9 cellular contexts compared by ENCODE assay signal in the genomic region with DNA sequence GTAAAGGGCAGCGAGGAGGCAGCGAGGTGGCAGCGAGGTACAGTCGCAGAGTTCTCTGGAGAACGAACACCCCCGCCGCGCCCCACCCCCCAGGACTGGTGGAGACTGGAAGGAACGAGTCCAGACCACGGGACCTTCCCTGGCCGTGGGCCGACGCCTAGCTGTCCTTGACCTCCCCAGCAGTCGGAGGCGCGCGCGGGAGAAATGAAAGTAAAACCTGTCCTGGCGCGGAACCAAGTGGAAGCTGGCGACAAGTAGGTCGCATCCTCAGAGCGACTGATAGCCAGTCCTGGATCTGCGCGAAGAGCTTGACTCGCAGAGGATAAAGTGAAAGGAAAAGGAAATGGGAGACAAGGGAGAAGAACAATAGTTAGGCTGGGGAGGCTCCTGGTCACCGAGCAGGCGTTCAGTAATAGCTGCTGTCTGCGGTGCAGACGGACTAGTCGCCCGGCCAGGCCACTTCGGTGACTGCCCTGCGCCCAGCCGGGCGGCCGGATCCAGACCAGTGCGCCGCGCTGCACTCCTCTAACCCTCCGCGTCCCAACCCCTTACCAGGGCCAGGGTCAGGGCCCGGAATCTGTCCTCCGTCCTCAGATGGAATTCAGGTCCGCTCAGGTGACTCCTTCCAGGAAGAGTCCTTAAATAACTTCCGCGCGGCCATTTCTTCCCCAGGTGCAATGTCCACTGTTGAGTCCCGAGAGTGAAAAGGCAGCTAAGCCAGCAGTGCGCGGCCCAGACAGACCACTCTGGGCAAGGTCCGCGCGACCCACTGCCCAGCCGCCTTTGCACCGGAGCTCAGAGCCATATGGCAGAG. TPM values are rescaled to one million over a fixed set of nuclear protein-coding genes. Genes with fewer than 3 reads are reported as not detected.
DNase-seq lines count a peak whose midpoint lies in the region; ATAC-seq and TF ChIP-seq lines count a peak whose summit lies in the region.
"Had no signal": no experiment of that assay in that cellular context is flagged by ENCODE, and none has a peak within 500 bp of the region (broad histone marks: within the 10 kb centered on the region; RNA-seq: fewer than 3 reads in every experiment).

No MANE protein-coding gene starts in this region.

- no peak overlapping the region for H4K8ac ChIP-seq in neuronal stem cell (ENCODE audit: low read depth, low read length)

- peak overlapping the region; percentile 84 for H3K18ac ChIP-seq in neuronal stem cell (ENCODE audit: low read length)

- peak overlapping the region; percentile 97 for H2AFZ ChIP-seq in neuronal stem cell (ENCODE audit: low read length)

- no peak overlapping the region for H2BK120ac ChIP-seq in neuronal stem cell (ENCODE audit: low read depth, low read length)

- no peak overlapping the region for H3K14ac ChIP-seq in neuronal stem cell (ENCODE audit: low read length)

- H3K9ac ChIP-seq in BLaER1, result no peak overlapping the region
- H3K9ac ChIP-seq in neuronal stem cell (ENCODE audit: low read depth, low read length, poor library complexity), result peak overlapping the region; percentile 78

- no peak overlapping the region for H2BK5ac ChIP-seq in neuronal stem cell (ENCODE audit: low read length)

- H3K36me3 ChIP-seq in BLaER1 (no peaks in the 10 kb centered on the region), neuronal stem cell (replicated peaks in 1 of 2; ENCODE audit: control insufficient read depth in 2 of 2, insufficient read depth in 2 of 2, low read length in 2 of 2) (peaks cover 0 to 25% of the 10 kb centered on the region in 2 donors), vagina (no peaks in the 10 kb centered on the region)

- peaks cover 78% of the 10 kb centered on the region for H4K20me1 ChIP-seq in BLaER1

- H3K4me3 ChIP-seq in BLaER1 (peak overlapping the region; percentile 70), neuronal stem cell (ENCODE audit: low read length in 2 of 2) (peak overlapping the region; percentile 75 to 83), vagina (peak overlapping the region; percentile 84 to 85)

- no peak for TF ChIP-seq CTCF in vagina (IDR thresholded peaks at IDR 0.05)

- no peak overlapping the region for H4K91ac ChIP-seq in neuronal stem cell (ENCODE audit: low read depth, low read length, poor library complexity)

- no CpG with 5 or more reads among the region's 56 CpGs for WGBS in neuronal stem cell (ENCODE audit: extremely low coverage in 2 of 2, insufficient read length in 2 of 2, insufficient replicate concordance in 1 of 2), 2 donors

- H2AK5ac ChIP-seq in neuronal stem cell (ENCODE audit: low read depth, low read length), result no peak overlapping the region

- TF ChIP-seq POLR2A in vagina (IDR thresholded peaks at IDR 0.05), result peak in 1 of 2 donors; percentile 12

- no peaks in the 10 kb centered on the region for H3K9me3 Mint-ChIP-seq in activated naive CD8-positive, alpha-beta T cell treated with anti-CD3 and anti-CD28 coated beads for 36 hours

- H3K27me3 Mint-ChIP-seq in activated naive CD8-positive, alpha-beta T cell treated with anti-CD3 and anti-CD28 coated beads for 36 hours, result peaks cover 65% of the 10 kb centered on the region

- no peak overlapping the region for H2BK12ac ChIP-seq in neuronal stem cell (ENCODE audit: low read length)

- no peak overlapping the region for H3K4ac ChIP-seq in neuronal stem cell (ENCODE audit: low read length)

- H3K4me3 Mint-ChIP-seq in activated naive CD8-positive, alpha-beta T cell treated with anti-CD3 and anti-CD28 coated beads for 36 hours, result peak overlapping the region; percentile 96

- peaks cover 16% of the 10 kb centered on the region for H3K36me3 Mint-ChIP-seq in activated naive CD8-positive, alpha-beta T cell treated with anti-CD3 and anti-CD28 coated beads for 36 hours

- no peaks in the 10 kb centered on the region for H3K79me1 ChIP-seq in neuronal stem cell (ENCODE audit: low read depth, low read length)

- no peak overlapping the region for H2BK15ac ChIP-seq in neuronal stem cell (ENCODE audit: low read length)

- H3K27ac Mint-ChIP-seq in activated naive CD8-positive, alpha-beta T cell treated with anti-CD3 and anti-CD28 coated beads for 36 hours, result peak overlapping the region; percentile 69

- H3K4me2 ChIP-seq in BLaER1 (peak overlapping the region; percentile 97), neuronal stem cell (ENCODE audit: insufficient read depth, low read length, poor library complexity, severe bottlenecking) (peak overlapping the region; percentile 95)

- no peak overlapping the region for H3K27ac ChIP-seq in BLaER1
- H3K27ac ChIP-seq in neuronal stem cell (replicated peaks; ENCODE audit: low read length), result no peak overlapping the region
- H3K27ac ChIP-seq in vagina, result peak overlapping the region; percentile 96

- H3K27me3 ChIP-seq in BLaER1, result peaks cover 93% of the 10 kb centered on the region
- peaks cover 0 to 64% (median 23%) of the 10 kb centered on the region in 3 experiments for H3K27me3 ChIP-seq in neuronal stem cell (ENCODE audit: control insufficient read depth in 3 of 3, insufficient read depth in 3 of 3, low read depth in 1 of 3, low read length in 3 of 3)
- no peaks in the 10 kb centered on the region for H3K27me3 ChIP-seq in vagina

- ATAC-seq in HG02852 (IDR thresholded peaks at IDR 0.05; ENCODE audit: unreplicated experiment), result no peak

- H3K4me1 ChIP-seq in BLaER1 (peaks cover 57% of the 10 kb centered on the region), neuronal stem cell (ENCODE audit: control insufficient read depth in 2 of 2, insufficient read depth in 1 of 2, low read depth in 1 of 2, low read length in 2 of 2) (peaks cover 9 to 14% of the 10 kb centered on the region in 2 donors), vagina (peaks cover 38% of the 10 kb centered on the region)

- peak overlapping the region; percentile 88 for H3K23ac ChIP-seq in neuronal stem cell (ENCODE audit: low read depth, low read length, poor library complexity)

- DNase-seq in HCEC 1CT (peak; percentile 70), RKO (ENCODE audit: low spot score) (peak; percentile 83), glomerular visceral epithelial cell (ENCODE audit: extremely low spot score) (peak; percentile 74), neuronal stem cell (ENCODE audit: low spot score) (peak; percentile 46), vagina (ENCODE audit: extremely low spot score in 2 of 2) (peak in 1 of 2 donors; percentile 93)
- DNase-seq in activated naive CD8-positive, alpha-beta T cell treated with anti-CD3 and anti-CD28 coated beads for 36 hours, result peak; percentile 66

- intact Hi-C loops in vagina (cut with DNase I), result loop anchor here (10.0 kb wide), 3 partner anchors 318 to 688 kb away; no protein-coding TSS in a partner anchor

- H3K9me3 ChIP-seq in BLaER1 (no peaks in the 10 kb centered on the region), neuronal stem cell (replicated peaks in 1 of 2; ENCODE audit: control insufficient read depth in 2 of 2, insufficient read depth in 1 of 2, low read depth in 1 of 2, low read length in 2 of 2) (no peaks in the 10 kb centered on the region), vagina (no peaks in the 10 kb centered on the region)

- H3K4me1 Mint-ChIP-seq in activated naive CD8-positive, alpha-beta T cell treated with anti-CD3 and anti-CD28 coated beads for 36 hours, result peaks cover 31% of the 10 kb centered on the region

RNA-seq across cellular contexts. Expression of a gene that starts 1.9 kb away (rescaled TPM):
- 1 to 10 TPM; 1.5 to 2.1 TPM for total RNA-seq in activated naive CD8-positive, alpha-beta T cell treated with anti-CD3 and anti-CD28 coated beads for 36 hours
- 2.9 TPM for polyA plus RNA-seq in neuronal stem cell (2013, experiment 1 of 2)
- polyA plus RNA-seq in neuronal stem cell (2013, experiment 2 of 2), result 2.6 TPM
- 130 TPM for total RNA-seq in vagina
- total RNA-seq: HT1080 had no signal

RNA-seq across cellular contexts. Expression of a gene that starts 8.9 kb away (rescaled TPM):
- 1 to 10 TPM; 6.0 to 6.1 TPM for total RNA-seq in activated naive CD8-positive, alpha-beta T cell treated with anti-CD3 and anti-CD28 coated beads for 36 hours
- 19.0 TPM for polyA plus RNA-seq in neuronal stem cell (2013, experiment 1 of 2)
- 19.7 TPM for polyA plus RNA-seq in neuronal stem cell (2013, experiment 2 of 2)
- total RNA-seq in vagina, result 69.5 TPM

Comparison
In these comparisons a context has a peak if more than half of its experiments do, and no peak if none do; other contexts are left out.
1. RNA of a gene that starts 1.9 kb away (total RNA-seq): 130 TPM in vagina (single experiment); 1.5 to 2.1 TPM in activated naive CD8-positive, alpha-beta T cell treated with anti-CD3 and anti-CD28 coated beads for 36 hours; every median in the first group is over 10 times any median in the second.
2. Peak in every context shown above with its lines, with median percentiles within 50 percentile points of each other: H3K4me3 ChIP-seq.